ENCODE assay signal across 17 cellular contexts in genomic region chr10:125991009-125991788, GRCh38.
A peak's percentile ranks its signal among the peaks of the same experiment; 100 is the strongest.
DNase-seq lines count a peak whose midpoint lies in the region; ATAC-seq, FAIRE-seq and TF ChIP-seq lines count a peak whose summit lies in the region.
"Had no signal": no experiment of that assay in that cellular context is flagged by ENCODE, and none has a peak within 500 bp of the region (broad histone marks: within the 10 kb centered on the region; RNA-seq: fewer than 3 reads in every experiment).

No MANE protein-coding gene starts in this region.

- no peak overlapping the region for H2AK5ac ChIP-seq in neuronal stem cell (ENCODE audit: low read depth, low read length)

- no peak overlapping the region for H4K91ac ChIP-seq in neuronal stem cell (ENCODE audit: low read depth, low read length, poor library complexity)

- H2BK120ac ChIP-seq in neuronal stem cell (ENCODE audit: low read depth, low read length), result no peak overlapping the region

- H2AFZ ChIP-seq in neuronal stem cell (ENCODE audit: low read length), result no peak overlapping the region
- H2AFZ ChIP-seq: GM23248, PC-9 had no signal

- peaks cover 3% of the 10 kb centered on the region for H3K4me1 ChIP-seq in HAP-1
- peaks cover 4 to 7% of the 10 kb centered on the region in 2 donors for H3K4me1 ChIP-seq in neuronal stem cell (ENCODE audit: control insufficient read depth in 2 of 2, insufficient read depth in 1 of 2, low read depth in 1 of 2, low read length in 2 of 2)

- H3K4me3 ChIP-seq in HAP-1, result no peak overlapping the region
- H3K4me3 ChIP-seq in bronchial epithelial cell (ENCODE audit: low read depth, low read length), result no peak overlapping the region
- no peak overlapping the region for H3K4me3 ChIP-seq in neuronal stem cell (ENCODE audit: low read length in 2 of 2)
- H3K4me3 ChIP-seq: GM23248, K562, PC-9, SK-N-MC had no signal

- DNase-seq in HAP-1 (ENCODE audit: low spot score in 2 of 2) (peak; percentile 7 to 50), NCI-H1436 treated with DMSO at 0.1 percent for 48 hours (lab: John Stamatoyannopoulos, UW) (peak; percentile 13), bronchial epithelial cell (ENCODE audit: low read depth) (peak; percentile 55), neuronal stem cell (ENCODE audit: low spot score) (no peak), H54 (ENCODE audit: insufficient read length, low spot score) (no peak), amygdala (lab: John Stamatoyannopoulos, UW) (no peak)
- DNase-seq: CD4-positive, alpha-beta memory T cell; GF-D8; GM23248; NCI-H1092; NCI-H187 treated with DMSO at 0.1 percent for 48 hours; NCI-H524; PC-9 had no signal

- no peak overlapping the region for H3K23ac ChIP-seq in neuronal stem cell (ENCODE audit: low read depth, low read length, poor library complexity)

- no peak overlapping the region for H3K18ac ChIP-seq in neuronal stem cell (ENCODE audit: low read length)

- no peaks in the 10 kb centered on the region for H3K27me3 ChIP-seq in HAP-1 (ENCODE audit: low read depth)
- H3K27me3 ChIP-seq in bronchial epithelial cell (ENCODE audit: control insufficient read depth, insufficient read depth, low read length), result no peaks in the 10 kb centered on the region
- no peaks in the 10 kb centered on the region for H3K27me3 ChIP-seq in neuronal stem cell (ENCODE audit: control insufficient read depth in 3 of 3, insufficient read depth in 3 of 3, low read depth in 1 of 3, low read length in 3 of 3)

- H3K36me3 ChIP-seq in HAP-1 (replicated peaks) (no peaks in the 10 kb centered on the region), bronchial epithelial cell (ENCODE audit: control insufficient read depth, insufficient read depth, low read length) (no peaks in the 10 kb centered on the region), neuronal stem cell (replicated peaks in 1 of 2; ENCODE audit: control insufficient read depth in 2 of 2, insufficient read depth in 2 of 2, low read length in 2 of 2) (peaks cover 0 to 2% of the 10 kb centered on the region in 2 donors)

- WGBS in neuronal stem cell (ENCODE audit: extremely low coverage in 2 of 2, insufficient read length in 2 of 2, insufficient replicate concordance in 1 of 2), 2 donors, result no CpG with 5 or more reads among the region's 3 CpGs

- no peak overlapping the region for H3K14ac ChIP-seq in neuronal stem cell (ENCODE audit: low read length)

- no peak overlapping the region for H4K8ac ChIP-seq in neuronal stem cell (ENCODE audit: low read depth, low read length)

- TF ChIP-seq POLR2A in H54 (IDR thresholded peaks at IDR 0.05; ENCODE audit: low read depth, low read length), result no peak

- H3K27ac ChIP-seq in neuronal stem cell (replicated peaks; ENCODE audit: low read length), result no peak overlapping the region
- H3K27ac ChIP-seq: GM23248, PC-9, SK-N-MC had no signal

- in situ Hi-C loops in HAP-1 (cut with MboI; ENCODE audit: low sequenced_read_pairs), result no loop called here

- H3K9ac ChIP-seq in neuronal stem cell (ENCODE audit: low read depth, low read length, poor library complexity), result no peak overlapping the region
- H3K9ac ChIP-seq: GM23248 had no signal

- no peak for TF ChIP-seq CTCF in bronchial epithelial cell (IDR thresholded peaks at IDR 0.05; ENCODE audit: insufficient read depth, low read length, severe bottlenecking)

- no peak for ATAC-seq in HG03159 (IDR thresholded peaks at IDR 0.05; ENCODE audit: unreplicated experiment)
- ATAC-seq: K562 had no signal

- no peaks in the 10 kb centered on the region for H3K9me3 ChIP-seq in HAP-1
- H3K9me3 ChIP-seq in neuronal stem cell (replicated peaks in 1 of 2; ENCODE audit: control insufficient read depth in 2 of 2, insufficient read depth in 1 of 2, low read depth in 1 of 2, low read length in 2 of 2), result peaks cover 1 to 3% of the 10 kb centered on the region in 2 donors

- H3K4me2 ChIP-seq in neuronal stem cell (ENCODE audit: insufficient read depth, low read length, poor library complexity, severe bottlenecking), result no peak overlapping the region
- H3K4me2 ChIP-seq: PC-9 had no signal

- no peaks in the 10 kb centered on the region for H3K79me1 ChIP-seq in neuronal stem cell (ENCODE audit: low read depth, low read length)

- H2BK15ac ChIP-seq in neuronal stem cell (ENCODE audit: low read length), result no peak overlapping the region

- H3K4ac ChIP-seq in neuronal stem cell (ENCODE audit: low read length), result no peak overlapping the region

- peak overlapping the region; percentile 4 for H2BK12ac ChIP-seq in neuronal stem cell (ENCODE audit: low read length)

- H2BK5ac ChIP-seq in neuronal stem cell (ENCODE audit: low read length), result no peak overlapping the region

- FAIRE-seq in bronchial epithelial cell (lab: Jason Lieb, UNC), result no peak
- FAIRE-seq in H54 (lab: Jason Lieb, UNC), result no peak
- FAIRE-seq: D721Med, K562 had no signal

Comparison
In these comparisons a context has a peak if more than half of its experiments do, and no peak if none do; other contexts are left out.
1. DNase-seq: peak in HAP-1 (2 of 2), NCI-H1436 treated with DMSO at 0.1 percent for 48 hours (single experiment) and bronchial epithelial cell (single experiment); none in neuronal stem cell (single experiment), H54 (single experiment) and amygdala (0 of 56).